In genomic region chr1:32013386-32014198, GRCh38 we compare ENCODE assay signal across 1 cellular context.
TF ChIP-seq lines count a peak whose summit lies in the region.

KHDRBS1 (plus strand) TSS chr1:32013868; CDS start chr1:32013996, 128 bp downstream.

TF ChIP-seq in K562, 482 proteins besides CTCF, POLR2A, EP300 and RAD21 (continued from another document and continues in another):
- TF ChIP-seq ZMIZ1 (IDR thresholded peaks at IDR 0.05; ENCODE audit: low read depth in 2 of 2, low read length in 2 of 2) (peak in 1 of 2 experiments; percentile 38; a peak in 2 of 4 replicates), ARID4B (CRISPR knock-in tag; IDR thresholded peaks at IDR 0.05) (peak; percentile 76), NR2C1 (IDR thresholded peaks at IDR 0.05) (0 out of 2 replicates have a peak, but pooled peaks have one; percentile 48), NR2C1 (tag; IDR thresholded peaks at IDR 0.05) (no peak), ZNF197 (CRISPR knock-in tag; IDR thresholded peaks at IDR 0.05; ENCODE audit: low read depth) (no peak), SPI1 (IDR thresholded peaks at IDR 0.05; ENCODE audit: borderline replicate concordance, low read depth, low read length) (0 out of 2 replicates have a peak, but pooled peaks have one; percentile 11), FUS (optimal IDR thresholded peaks at IDR 0.05; ENCODE audit: low read depth, low read length) (no peak), JUN (IDR thresholded peaks at IDR 0.05; ENCODE audit: borderline replicate concordance, low read depth, low read length) (peak; percentile 62; the same call in 1 of the 2 replicates), JUN (CRISPR knock-in tag; IDR thresholded peaks at IDR 0.05; ENCODE audit: borderline replicate concordance) (no peak), ZFP1 (CRISPR knock-in tag; IDR thresholded peaks at IDR 0.05) (no peak), XRCC5 (IDR thresholded peaks at IDR 0.05; ENCODE audit: low read depth, low read length) (no peak; the same call in 1 of the 2 replicates), HNRNPLL (IDR thresholded peaks at IDR 0.05; ENCODE audit: low read depth, low read length, poor library complexity, severe bottlenecking) (peak; percentile 40), ELK1 (CRISPR knock-in tag; IDR thresholded peaks at IDR 0.05) (no peak), POLR3G (IDR thresholded peaks at IDR 0.05; ENCODE audit: extremely low read depth, insufficient read length, insufficient replicate concordance) (no peak), TAL1 (IDR thresholded peaks at IDR 0.05) (no peak), NONO (IDR thresholded peaks at IDR 0.05; ENCODE audit: low read depth in 2 of 2, low read length in 1 of 2) (peak; percentile 77 to 84; a peak in 3 of 4 replicates), NR2C2 (CRISPR knock-in tag; IDR thresholded peaks at IDR 0.05) (0 out of 2 replicates have a peak, but pooled peaks have one; percentile 43), NR2C2 (tag; IDR thresholded peaks at IDR 0.05) (peak; percentile 80), TRIM24 (IDR thresholded peaks at IDR 0.05) (peak in 1 of 2 experiments; percentile 40; a peak in 2 of 4 replicates), GABPB1 (CRISPR knock-in tag; IDR thresholded peaks at IDR 0.05) (peak; percentile 94), CTBP1 (IDR thresholded peaks at IDR 0.05; ENCODE audit: borderline replicate concordance) (peak; percentile 50), CREM (IDR thresholded peaks at IDR 0.05; ENCODE audit: low read depth) (peak; percentile 85), CHD4 (IDR thresholded peaks at IDR 0.05; ENCODE audit: insufficient read depth, insufficient replicate concordance, low read depth, low read length, poor library complexity, severe bottlenecking) (no peak), ZNF24 (IDR thresholded peaks at IDR 0.05) (peak; percentile 47; the same call in 1 of the 2 replicates), FOSL1 (tag; conservative IDR thresholded peaks at IDR 0.05) (no peak), MIER1 (IDR thresholded peaks at IDR 0.05; ENCODE audit: low read depth) (no peak), ESRRB (CRISPR knock-in tag; IDR thresholded peaks at IDR 0.05; ENCODE audit: borderline replicate concordance) (no peak), ZNF282 (CRISPR knock-in tag; IDR thresholded peaks at IDR 0.05) (no peak), MAFF (IDR thresholded peaks at IDR 0.05; ENCODE audit: low read length) (no peak), PHF20 (IDR thresholded peaks at IDR 0.05; ENCODE audit: partially characterized antibody) (peak; percentile 12), HOMEZ (CRISPR knock-in tag; IDR thresholded peaks at IDR 0.05) (no peak), ZKSCAN1 (IDR thresholded peaks at IDR 0.05; ENCODE audit: low read depth, low read length) (peak; percentile 78), SMAD1 (IDR thresholded peaks at IDR 0.05; ENCODE audit: low read depth, low read length, partially characterized antibody) (peak; percentile 75), PML (IDR thresholded peaks at IDR 0.05; ENCODE audit: low read length) (peak; percentile 33; the same call in 1 of the 2 replicates), E2F6 (IDR thresholded peaks at IDR 0.05; ENCODE audit: borderline replicate concordance in 1 of 2, extremely low read depth in 1 of 2, insufficient read depth in 1 of 2, insufficient read length in 1 of 2, low read depth in 1 of 2, low read length in 1 of 2, poor library complexity in 1 of 2, severe bottlenecking in 1 of 2) (peak; percentile 91 to 94), EP400 (IDR thresholded peaks at IDR 0.05) (peak; percentile 95), C11orf30 (IDR thresholded peaks at IDR 0.05; ENCODE audit: low read depth) (no peak), ZNF263 (CRISPR knock-in tag; IDR thresholded peaks at IDR 0.05; ENCODE audit: borderline replicate concordance) (no peak)
- TF ChIP-seq, protein P1, sequence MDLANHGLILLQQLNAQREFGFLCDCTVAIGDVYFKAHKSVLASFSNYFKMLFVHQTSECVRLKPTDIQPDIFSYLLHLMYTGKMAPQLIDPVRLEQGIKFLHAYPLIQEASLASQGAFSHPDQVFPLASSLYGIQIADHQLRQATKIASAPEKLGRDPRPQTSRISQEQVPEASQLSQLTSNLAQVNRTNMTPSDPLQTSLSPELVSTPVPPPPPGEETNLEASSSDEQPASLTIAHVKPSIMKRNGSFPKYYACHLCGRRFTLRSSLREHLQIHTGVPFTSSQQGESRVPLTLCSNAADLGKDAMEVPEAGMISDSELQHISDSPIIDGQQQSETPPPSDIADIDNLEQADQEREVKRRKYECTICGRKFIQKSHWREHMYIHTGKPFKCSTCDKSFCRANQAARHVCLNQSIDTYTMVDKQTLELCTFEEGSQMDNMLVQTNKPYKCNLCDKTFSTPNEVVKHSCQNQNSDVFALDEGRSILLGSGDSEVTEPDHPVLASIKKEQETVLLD (IDR thresholded peaks at IDR 0.05), result peak; percentile 100
- TF ChIP-seq, protein P2, sequence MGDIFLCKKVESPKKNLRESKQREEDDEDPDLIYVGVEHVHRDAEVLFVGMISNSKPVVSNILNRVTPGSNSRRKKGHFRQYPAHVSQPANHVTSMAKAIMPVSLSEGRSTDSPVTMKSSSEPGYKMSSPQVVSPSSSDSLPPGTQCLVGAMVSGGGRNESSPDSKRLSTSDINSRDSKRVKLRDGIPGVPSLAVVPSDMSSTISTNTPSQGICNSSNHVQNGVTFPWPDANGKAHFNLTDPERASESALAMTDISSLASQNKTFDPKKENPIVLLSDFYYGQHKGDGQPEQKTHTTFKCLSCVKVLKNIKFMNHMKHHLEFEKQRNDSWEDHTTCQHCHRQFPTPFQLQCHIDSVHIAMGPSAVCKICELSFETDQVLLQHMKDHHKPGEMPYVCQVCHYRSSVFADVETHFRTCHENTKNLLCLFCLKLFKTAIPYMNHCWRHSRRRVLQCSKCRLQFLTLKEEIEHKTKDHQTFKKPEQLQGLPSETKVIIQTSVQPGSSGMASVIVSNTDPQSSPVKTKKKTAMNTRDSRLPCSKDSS (IDR thresholded peaks at IDR 0.05; ENCODE audit: low read depth, partially characterized antibody), result no peak
- TF ChIP-seq, protein P3, sequence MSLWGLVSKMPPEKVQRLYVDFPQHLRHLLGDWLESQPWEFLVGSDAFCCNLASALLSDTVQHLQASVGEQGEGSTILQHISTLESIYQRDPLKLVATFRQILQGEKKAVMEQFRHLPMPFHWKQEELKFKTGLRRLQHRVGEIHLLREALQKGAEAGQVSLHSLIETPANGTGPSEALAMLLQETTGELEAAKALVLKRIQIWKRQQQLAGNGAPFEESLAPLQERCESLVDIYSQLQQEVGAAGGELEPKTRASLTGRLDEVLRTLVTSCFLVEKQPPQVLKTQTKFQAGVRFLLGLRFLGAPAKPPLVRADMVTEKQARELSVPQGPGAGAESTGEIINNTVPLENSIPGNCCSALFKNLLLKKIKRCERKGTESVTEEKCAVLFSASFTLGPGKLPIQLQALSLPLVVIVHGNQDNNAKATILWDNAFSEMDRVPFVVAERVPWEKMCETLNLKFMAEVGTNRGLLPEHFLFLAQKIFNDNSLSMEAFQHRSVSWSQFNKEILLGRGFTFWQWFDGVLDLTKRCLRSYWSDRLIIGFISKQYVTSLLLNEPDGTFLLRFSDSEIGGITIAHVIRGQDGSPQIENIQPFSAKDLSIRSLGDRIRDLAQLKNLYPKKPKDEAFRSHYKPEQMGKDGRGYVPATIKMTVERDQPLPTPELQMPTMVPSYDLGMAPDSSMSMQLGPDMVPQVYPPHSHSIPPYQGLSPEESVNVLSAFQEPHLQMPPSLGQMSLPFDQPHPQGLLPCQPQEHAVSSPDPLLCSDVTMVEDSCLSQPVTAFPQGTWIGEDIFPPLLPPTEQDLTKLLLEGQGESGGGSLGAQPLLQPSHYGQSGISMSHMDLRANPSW (CRISPR knock-in tag; IDR thresholded peaks at IDR 0.05), result no peak
- TF ChIP-seq, protein P4, sequence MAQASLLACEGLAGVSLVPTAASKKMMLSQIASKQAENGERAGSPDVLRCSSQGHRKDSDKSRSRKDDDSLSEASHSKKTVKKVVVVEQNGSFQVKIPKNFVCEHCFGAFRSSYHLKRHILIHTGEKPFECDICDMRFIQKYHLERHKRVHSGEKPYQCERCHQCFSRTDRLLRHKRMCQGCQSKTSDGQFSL (CRISPR knock-in tag; IDR thresholded peaks at IDR 0.05), result 0 out of 2 replicates have a peak, but pooled peaks have one; percentile 9
- TF ChIP-seq, protein P4 (tag; IDR thresholded peaks at IDR 0.05), result no peak
- TF ChIP-seq, protein P5, sequence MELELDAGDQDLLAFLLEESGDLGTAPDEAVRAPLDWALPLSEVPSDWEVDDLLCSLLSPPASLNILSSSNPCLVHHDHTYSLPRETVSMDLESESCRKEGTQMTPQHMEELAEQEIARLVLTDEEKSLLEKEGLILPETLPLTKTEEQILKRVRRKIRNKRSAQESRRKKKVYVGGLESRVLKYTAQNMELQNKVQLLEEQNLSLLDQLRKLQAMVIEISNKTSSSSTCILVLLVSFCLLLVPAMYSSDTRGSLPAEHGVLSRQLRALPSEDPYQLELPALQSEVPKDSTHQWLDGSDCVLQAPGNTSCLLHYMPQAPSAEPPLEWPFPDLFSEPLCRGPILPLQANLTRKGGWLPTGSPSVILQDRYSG (tag; conservative IDR thresholded peaks at IDR 0.05; ENCODE audit: low read depth), result 0 out of 2 replicates have a peak, but pooled peaks have one; percentile 0
